Comparison of ENCODE assay signal across 8 cellular contexts in genomic region chr16:1781254-1781653, GRCh38. TPM values are rescaled to one million over a fixed set of nuclear protein-coding genes. Genes with fewer than 3 reads are reported as not detected.
DNase-seq lines count a peak whose midpoint lies in the region; FAIRE-seq and TF ChIP-seq lines count a peak whose summit lies in the region.

No MANE protein-coding gene starts in this region.

- H3K9ac ChIP-seq in kidney (ENCODE audit: low read length in 2 of 2) (peak overlapping the region in 1 of 2 donors; percentile 58), subcutaneous abdominal adipose tissue (ENCODE audit: low read length in 5 of 5) (peak overlapping the region in 4 of 5 donors; percentile 65 to 78 (median 77))

- H3K27me3 Mint-ChIP-seq in IgD-negative memory B cell = no peaks in the 10 kb centered on the region

- H3K27ac ChIP-seq in kidney (ENCODE audit: low read depth in 2 of 2, low read length in 2 of 2) = no peak overlapping the region
- no peak overlapping the region for H3K27ac ChIP-seq in subcutaneous abdominal adipose tissue (ENCODE audit: low read depth, low read length)

- intact Hi-C loops in kidney (cut with DNase I) = no loop called here

- peaks cover 12 to 16% of the 10 kb centered on the region in 2 donors for H3K4me1 ChIP-seq in kidney (ENCODE audit: control insufficient read depth in 1 of 2, insufficient read depth in 1 of 2, low read depth in 1 of 2, low read length in 2 of 2)
- H3K4me1 ChIP-seq in subcutaneous abdominal adipose tissue (ENCODE audit: control insufficient read depth in 5 of 5, insufficient read depth in 5 of 5, low read length in 5 of 5) = peaks cover 0 to 40% (median 34%) of the 10 kb centered on the region in 5 donors

- FAIRE-seq in kidney (lab: Jason Lieb, UNC) (no peak), HTR-8/SVneo (lab: Jason Lieb, UNC) (no peak)

- peak overlapping the region; percentile 23 to 74 (median 67) for H3K27ac Mint-ChIP-seq in IgD-negative memory B cell

- DNase-seq in astrocyte of the cerebellum (ENCODE audit: low read depth) (no peak), kidney (no peak), NOMO-1 (lab: John Stamatoyannopoulos, UW; ENCODE audit: unreplicated experiment in 2 of 2) (no peak), nucleus accumbens (lab: John Stamatoyannopoulos, UW) (no peak), HTR-8/SVneo (ENCODE audit: insufficient read length, low spot score) (no peak)
- DNase-seq in stimulated activated CD4-positive, alpha-beta T cell treated with anti-CD3 and anti-CD28 coated beads, Interleukin-4, amount 100 ng/mL, for 1 hour = no peak

- H3K9me3 ChIP-seq in kidney (ENCODE audit: control insufficient read depth in 1 of 2, low read length in 2 of 2) (no peaks in the 10 kb centered on the region), subcutaneous abdominal adipose tissue (ENCODE audit: control insufficient read depth in 5 of 5, low read length in 5 of 5) (no peaks in the 10 kb centered on the region)

- no peaks in the 10 kb centered on the region for H3K27me3 ChIP-seq in subcutaneous abdominal adipose tissue (ENCODE audit: control insufficient read depth in 5 of 5, insufficient read depth in 4 of 5, low read length in 5 of 5)

- H3K4me3 ChIP-seq in astrocyte of the cerebellum (ENCODE audit: low read depth, low read length) (peak overlapping the region; percentile 61), kidney (ENCODE audit: low read length in 2 of 2) (peak overlapping the region; percentile 66 to 88), subcutaneous abdominal adipose tissue (ENCODE audit: low read depth in 1 of 5, low read length in 5 of 5) (peak overlapping the region in 4 of 5 donors; percentile 65 to 83 (median 80))

- peaks cover 0 to 15% (median 5%) of the 10 kb centered on the region in 3 donors for H3K4me1 Mint-ChIP-seq in IgD-negative memory B cell

- in situ Hi-C loops in astrocyte of the cerebellum (cut with HindIII; ENCODE audit: low sequenced_read_pairs) = no loop called here

- peak overlapping the region; percentile 83 to 94 (median 88) for H3K4me3 Mint-ChIP-seq in IgD-negative memory B cell

- no peaks in the 10 kb centered on the region for H3K36me3 Mint-ChIP-seq in IgD-negative memory B cell

- TF ChIP-seq CTCF in astrocyte of the cerebellum (IDR thresholded peaks at IDR 0.05; ENCODE audit: low read depth, low read length, missing control alignments) = no peak
- no peak for TF ChIP-seq CTCF in kidney (IDR thresholded peaks at IDR 0.05; ENCODE audit: borderline replicate concordance, extremely low read depth, insufficient read depth)

- H3K36me3 ChIP-seq in kidney (ENCODE audit: control insufficient read depth in 1 of 2, insufficient read depth in 2 of 2, low read length in 2 of 2) = peaks cover 4 to 5% of the 10 kb centered on the region in 2 donors
- H3K36me3 ChIP-seq in subcutaneous abdominal adipose tissue (ENCODE audit: control insufficient read depth in 5 of 5, insufficient read depth in 5 of 5, low read length in 5 of 5) = peaks cover 0 to 51% (median 37%) of the 10 kb centered on the region in 5 donors

- H3K9me3 Mint-ChIP-seq in IgD-negative memory B cell = no peaks in the 10 kb centered on the region

RNA-seq across cellular contexts. Expression of gene SPSB3, which starts 1.1 kb away (rescaled TPM):
- 55.2 TPM for polyA plus RNA-seq in IgD-negative memory B cell
- total RNA-seq in kidney = 57.7 TPM
- polyA plus RNA-seq in kidney (ENCODE audit: insufficient read depth, low read depth, low replicate concordance) = 55.1 TPM

RNA-seq across cellular contexts. Expression of gene NUBP2, which starts 1.5 kb away (rescaled TPM):
- polyA plus RNA-seq in IgD-negative memory B cell (76.9 TPM), kidney (ENCODE audit: insufficient read depth, low read depth, low replicate concordance) (71.1 TPM)
- 42.8 TPM for total RNA-seq in kidney

RNA-seq across cellular contexts. Expression of gene MRPS34, which starts 8.3 kb away (rescaled TPM):
- polyA plus RNA-seq in IgD-negative memory B cell = 156 TPM
- total RNA-seq in kidney = 61.7 TPM
- polyA plus RNA-seq in kidney (ENCODE audit: insufficient read depth, low read depth, low replicate concordance) = 187 TPM

RNA-seq across cellular contexts. Expression of gene EME2, which starts 8.6 kb away (rescaled TPM):
- polyA plus RNA-seq in IgD-negative memory B cell (1.5 TPM), kidney (ENCODE audit: insufficient read depth, low read depth, low replicate concordance) (5.1 TPM)
- 23.8 TPM for total RNA-seq in kidney

RNA-seq across cellular contexts. Expression of gene NME3, which starts 9.9 kb away (rescaled TPM):
- polyA plus RNA-seq in IgD-negative memory B cell (66.1 TPM), kidney (ENCODE audit: insufficient read depth, low read depth, low replicate concordance) (123 TPM)
- total RNA-seq in kidney = 70.8 TPM
